In genomic region chr22:38201371-38201717, GRCh38 we compare ENCODE assay signal across 8 cellular contexts. TPM values are rescaled to one million over a fixed set of nuclear protein-coding genes. Genes with fewer than 3 reads are reported as not detected.
DNase-seq lines count a peak whose midpoint lies in the region; ATAC-seq and TF ChIP-seq lines count a peak whose summit lies in the region.

No MANE protein-coding gene starts in this region.

- H3K27me3 ChIP-seq in BE2C, result no peaks in the 10 kb centered on the region

- H3K36me3 Mint-ChIP-seq in IgD-negative memory B cell (no peaks in the 10 kb centered on the region), natural killer cell (no peaks in the 10 kb centered on the region)
- no peaks in the 10 kb centered on the region for H3K36me3 Mint-ChIP-seq in dendritic cell treated with granulocyte-macrophage colony-stimulating factor and Interleukin-4, amounts not matched to agents 40 ng/mL and 50 ng/mL, for 4 days (ENCODE audit: low read depth)

- H3K27ac Mint-ChIP-seq in IgD-negative memory B cell, result peak overlapping the region; percentile 46 to 95 (median 76)
- peak overlapping the region; percentile 40 for H3K27ac Mint-ChIP-seq in dendritic cell treated with granulocyte-macrophage colony-stimulating factor and Interleukin-4, amounts not matched to agents 40 ng/mL and 50 ng/mL, for 4 days
- peak overlapping the region; percentile 90 to 96 for H3K27ac Mint-ChIP-seq in natural killer cell

- no peaks in the 10 kb centered on the region for H3K9me3 Mint-ChIP-seq in IgD-negative memory B cell
- no peaks in the 10 kb centered on the region for H3K9me3 Mint-ChIP-seq in dendritic cell treated with granulocyte-macrophage colony-stimulating factor and Interleukin-4, amounts not matched to agents 40 ng/mL and 50 ng/mL, for 4 days
- no peaks in the 10 kb centered on the region for H3K9me3 Mint-ChIP-seq in natural killer cell

- H3K4me3 Mint-ChIP-seq in IgD-negative memory B cell (peak overlapping the region; percentile 82 to 95 (median 90)), natural killer cell (peak overlapping the region; percentile 81)
- peak overlapping the region; percentile 42 for H3K4me3 Mint-ChIP-seq in dendritic cell treated with granulocyte-macrophage colony-stimulating factor and Interleukin-4, amounts not matched to agents 40 ng/mL and 50 ng/mL, for 4 days

- intact Hi-C loops in dendritic cell treated with granulocyte-macrophage colony-stimulating factor and Interleukin-4, amounts not matched to agents 40 ng/mL and 50 ng/mL, for 4 days (cut with micrococcal nuclease), result loop anchor here (10.0 kb wide), 1 partner anchor 57 kb away; no protein-coding TSS in a partner anchor
- intact Hi-C loops in natural killer cell (cut with micrococcal nuclease), result loop anchor here (1.0 to 10.0 kb wide), 3 partner anchors 20 to 113 kb away; partner anchors contain the start of genes CSNK1E and PLA2G6

- peak overlapping the region; percentile 54 for H3K4me3 ChIP-seq in BE2C (ENCODE audit: low read depth, low read length)

- H3K9me3 ChIP-seq in BE2C, result no peaks in the 10 kb centered on the region

- no peak for DNase-seq in BE2C
- DNase-seq in natural killer cell, result no peak
- no peak for DNase-seq in EL
- DNase-seq in DMS79 treated with DMSO at 0.1 percent for 48 hours (lab: John Stamatoyannopoulos, UW), result no peak
- no peak for DNase-seq in anterior cingulate cortex (lab: John Stamatoyannopoulos, UW)
- DNase-seq in epidermal melanocyte (ENCODE audit: insufficient read length, low spot score), result no peak

- TF ChIP-seq CTCF in BE2C (IDR thresholded peaks at IDR 0.05; ENCODE audit: low read depth, low read length) (no peak), natural killer cell (IDR thresholded peaks at IDR 0.05) (no peak)

- no peak for ATAC-seq in natural killer cell

- H3K4me1 ChIP-seq in BE2C, result peaks cover 9% of the 10 kb centered on the region

- H3K27me3 Mint-ChIP-seq in IgD-negative memory B cell (no peaks in the 10 kb centered on the region), natural killer cell (ENCODE audit: low read depth in 2 of 2) (no peaks in the 10 kb centered on the region)
- H3K27me3 Mint-ChIP-seq in dendritic cell treated with granulocyte-macrophage colony-stimulating factor and Interleukin-4, amounts not matched to agents 40 ng/mL and 50 ng/mL, for 4 days, result peaks cover 11% of the 10 kb centered on the region

- no peaks in the 10 kb centered on the region for H3K36me3 ChIP-seq in BE2C

- H3K4me1 Mint-ChIP-seq in IgD-negative memory B cell (peaks cover 10 to 35% (median 27%) of the 10 kb centered on the region in 3 donors), natural killer cell (peaks cover 38 to 65% of the 10 kb centered on the region in 2 donors)
- H3K4me1 Mint-ChIP-seq in dendritic cell treated with granulocyte-macrophage colony-stimulating factor and Interleukin-4, amounts not matched to agents 40 ng/mL and 50 ng/mL, for 4 days (ENCODE audit: low read depth), result peaks cover 62% of the 10 kb centered on the region

RNA-seq across cellular contexts. Expression of gene MAFF, which starts 0.5 kb away (rescaled TPM):
- 13.4 TPM for polyA plus RNA-seq in BE2C (2012; ENCODE audit: insufficient read depth, insufficient read length, low read depth)
- polyA plus RNA-seq in IgD-negative memory B cell, result 1.5 TPM
- 100 to 1,000 TPM; 168 to 215 (median 187) TPM for total RNA-seq in natural killer cell

RNA-seq across cellular contexts. Expression of gene PLA2G6, which starts 19.7 kb away (rescaled TPM):
- 23.0 TPM for polyA plus RNA-seq in BE2C (2012; ENCODE audit: insufficient read depth, insufficient read length, low read depth)
- polyA plus RNA-seq in IgD-negative memory B cell, result 3.0 TPM
- 100 to 1,000 TPM; 137 to 167 (median 145) TPM for total RNA-seq in natural killer cell

Comparison
In these comparisons a context has a peak if more than half of its experiments do, and no peak if none do; other contexts are left out.
1. H3K27ac Mint-ChIP-seq: peak in every context shown above with its lines; median percentile 93 in natural killer cell; 76 in IgD-negative memory B cell; 40 in dendritic cell treated with granulocyte-macrophage colony-stimulating factor and Interleukin-4, amounts not matched to agents 40 ng/mL and 50 ng/mL, for 4 days.